Comparison of ENCODE assay signal across 8 cellular contexts in the genomic region with DNA sequence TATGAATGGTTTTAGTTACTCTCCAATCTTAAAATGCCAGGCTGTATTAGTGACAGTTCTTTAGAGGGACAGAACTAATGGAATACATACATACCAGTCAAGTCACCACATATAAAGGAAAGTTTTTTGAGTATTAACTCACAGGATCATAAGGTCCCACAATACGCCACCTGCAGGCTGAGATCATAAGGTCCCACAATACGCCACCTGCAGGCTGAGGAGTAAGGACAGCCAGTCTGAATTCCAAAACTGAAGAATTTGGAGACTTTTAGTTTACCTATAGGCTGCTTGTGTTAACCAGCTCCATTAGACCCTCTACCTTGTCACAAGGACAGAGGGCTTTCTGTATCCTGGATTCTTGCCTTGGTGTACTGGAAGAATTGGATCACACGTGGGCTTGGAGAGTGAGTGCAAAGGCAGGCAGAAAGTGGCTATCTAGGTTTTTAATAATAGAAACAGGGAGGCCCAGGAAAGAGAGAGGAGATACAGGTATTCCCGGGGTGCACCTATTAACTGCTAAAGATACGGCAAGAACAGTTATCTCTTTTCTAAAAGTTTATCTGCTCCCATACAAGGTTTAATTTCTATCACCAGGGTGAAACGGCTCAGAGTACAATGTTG.
DNase-seq lines count a peak whose midpoint lies in the region; ATAC-seq and TF ChIP-seq lines count a peak whose summit lies in the region.

No MANE protein-coding gene starts in this region.

- H3K36me3 ChIP-seq in SK-N-MC (ENCODE audit: insufficient read depth, low read length) (no peaks in the 10 kb centered on the region), ascending aorta (no peaks in the 10 kb centered on the region)

- DNase-seq in DMS 273 (lab: John Stamatoyannopoulos, UW; ENCODE audit: unreplicated experiment) (peak; percentile 70), SK-N-MC (ENCODE audit: low read depth, low spot score) (peak; percentile 22), left kidney (ENCODE audit: low read depth, low spot score) (peak; percentile 25), NCI-H1105 treated with DMSO at 0.1 percent for 48 hours (lab: John Stamatoyannopoulos, UW) (no peak), ascending aorta (ENCODE audit: low spot score in 2 of 2) (no peak)
- DNase-seq in stimulated activated CD8-positive, alpha-beta memory T cell treated with anti-CD3 and anti-CD28 coated beads, Interleukin-4, amount 100 ng/mL, for 48 hours, result no peak

- H3K4me1 ChIP-seq in ascending aorta, result no peaks in the 10 kb centered on the region

- ATAC-seq in GM19397 (IDR thresholded peaks at IDR 0.05; ENCODE audit: unreplicated experiment) (peak; percentile 75), HG03378 (IDR thresholded peaks at IDR 0.05; ENCODE audit: unreplicated experiment) (peak; percentile 81)

- H3K27ac ChIP-seq in SK-N-MC (no peak overlapping the region), ascending aorta (no peak overlapping the region)

- H3K9ac ChIP-seq in SK-N-MC (ENCODE audit: insufficient read length), result no peak overlapping the region

- H3K4me3 ChIP-seq in SK-N-MC (no peak overlapping the region), ascending aorta (no peak overlapping the region)

- no peak for TF ChIP-seq CTCF in ascending aorta (IDR thresholded peaks at IDR 0.05)

- no peaks in the 10 kb centered on the region for H3K9me3 ChIP-seq in SK-N-MC (ENCODE audit: low read depth, low read length)
- H3K9me3 ChIP-seq in ascending aorta, result no peaks in the 10 kb centered on the region

- H3K27me3 ChIP-seq in ascending aorta, result no peaks in the 10 kb centered on the region

- intact Hi-C loops in ascending aorta (cut with DNase I), result no loop called here

Comparison
In these comparisons a context has a peak if more than half of its experiments do, and no peak if none do; other contexts are left out.
1. DNase-seq: peak in DMS 273 (single experiment), SK-N-MC (single experiment) and left kidney (single experiment); none in NCI-H1105 treated with DMSO at 0.1 percent for 48 hours (single experiment), ascending aorta (0 of 2) and stimulated activated CD8-positive, alpha-beta memory T cell treated with anti-CD3 and anti-CD28 coated beads, Interleukin-4, amount 100 ng/mL, for 48 hours (single experiment).